Comparison of ENCODE assay signal across 5 cellular contexts in genomic region chr4:122234686-122235085, GRCh38.
"Had no signal": no experiment of that assay in that cellular context is flagged by ENCODE, and none has a peak within 500 bp of the region (broad histone marks: within the 10 kb centered on the region; RNA-seq: fewer than 3 reads in every experiment).

No MANE protein-coding gene starts in this region.

- DNase-seq: H9, HCEC 1CT, IMR-90, KBM-7 had no signal

- H3K4me3 Mint-ChIP-seq: GM23338, H9 had no signal

- H3K4me1 Mint-ChIP-seq: GM23338, H9 had no signal

- H3K9me3 Mint-ChIP-seq: GM23338, H9 had no signal

- ATAC-seq: GM23338 had no signal

- H3K4me3 ChIP-seq: GM23338 had no signal

- H3K27ac Mint-ChIP-seq: GM23338, H9 had no signal
